Comparison of ENCODE assay signal across 8 cellular contexts in the genomic region with DNA sequence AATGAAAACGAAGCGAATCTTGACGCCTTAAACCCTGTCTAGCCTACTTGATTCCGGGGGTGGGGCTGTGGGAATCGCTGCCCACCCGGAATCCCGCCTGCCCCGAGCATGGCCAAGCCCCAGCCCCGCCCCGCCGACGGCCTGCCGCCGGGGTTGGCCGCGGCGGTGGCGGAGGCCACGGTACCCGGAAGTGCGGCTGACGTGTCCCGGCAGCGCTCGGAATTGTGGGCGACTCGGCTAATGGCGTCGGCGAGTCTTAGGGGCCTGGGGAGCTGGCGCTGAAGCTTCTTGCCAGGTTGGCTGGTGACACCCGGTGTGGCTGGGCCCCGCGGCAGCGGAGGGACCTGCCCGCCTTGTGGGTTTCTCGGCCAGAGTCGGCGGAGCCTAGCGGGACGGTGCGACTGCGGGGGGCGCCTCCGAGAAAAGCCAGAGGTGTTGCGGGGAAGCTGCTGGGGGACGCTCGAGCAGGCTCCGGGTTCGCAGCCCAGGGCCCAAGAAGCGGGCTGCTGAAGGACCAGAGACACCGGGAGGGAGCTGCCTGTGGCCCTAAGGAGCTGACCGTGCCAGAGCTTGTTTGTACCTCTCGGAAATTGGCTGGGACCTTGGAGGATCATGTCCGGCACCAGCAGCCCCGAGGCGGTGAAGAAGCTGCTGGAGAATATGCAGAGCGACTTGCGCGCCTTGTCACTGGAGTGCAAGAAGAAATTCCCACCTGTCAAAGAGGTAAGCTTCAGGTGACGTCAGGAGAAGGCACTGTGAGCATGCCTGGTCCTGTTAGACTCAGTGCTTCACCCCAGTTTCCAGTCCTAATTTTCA. TPM values are rescaled to one million over a fixed set of nuclear protein-coding genes. Genes with fewer than 3 reads are reported as not detected.
DNase-seq lines count a peak whose midpoint lies in the region; ATAC-seq and TF ChIP-seq lines count a peak whose summit lies in the region.

A gene with protein sequence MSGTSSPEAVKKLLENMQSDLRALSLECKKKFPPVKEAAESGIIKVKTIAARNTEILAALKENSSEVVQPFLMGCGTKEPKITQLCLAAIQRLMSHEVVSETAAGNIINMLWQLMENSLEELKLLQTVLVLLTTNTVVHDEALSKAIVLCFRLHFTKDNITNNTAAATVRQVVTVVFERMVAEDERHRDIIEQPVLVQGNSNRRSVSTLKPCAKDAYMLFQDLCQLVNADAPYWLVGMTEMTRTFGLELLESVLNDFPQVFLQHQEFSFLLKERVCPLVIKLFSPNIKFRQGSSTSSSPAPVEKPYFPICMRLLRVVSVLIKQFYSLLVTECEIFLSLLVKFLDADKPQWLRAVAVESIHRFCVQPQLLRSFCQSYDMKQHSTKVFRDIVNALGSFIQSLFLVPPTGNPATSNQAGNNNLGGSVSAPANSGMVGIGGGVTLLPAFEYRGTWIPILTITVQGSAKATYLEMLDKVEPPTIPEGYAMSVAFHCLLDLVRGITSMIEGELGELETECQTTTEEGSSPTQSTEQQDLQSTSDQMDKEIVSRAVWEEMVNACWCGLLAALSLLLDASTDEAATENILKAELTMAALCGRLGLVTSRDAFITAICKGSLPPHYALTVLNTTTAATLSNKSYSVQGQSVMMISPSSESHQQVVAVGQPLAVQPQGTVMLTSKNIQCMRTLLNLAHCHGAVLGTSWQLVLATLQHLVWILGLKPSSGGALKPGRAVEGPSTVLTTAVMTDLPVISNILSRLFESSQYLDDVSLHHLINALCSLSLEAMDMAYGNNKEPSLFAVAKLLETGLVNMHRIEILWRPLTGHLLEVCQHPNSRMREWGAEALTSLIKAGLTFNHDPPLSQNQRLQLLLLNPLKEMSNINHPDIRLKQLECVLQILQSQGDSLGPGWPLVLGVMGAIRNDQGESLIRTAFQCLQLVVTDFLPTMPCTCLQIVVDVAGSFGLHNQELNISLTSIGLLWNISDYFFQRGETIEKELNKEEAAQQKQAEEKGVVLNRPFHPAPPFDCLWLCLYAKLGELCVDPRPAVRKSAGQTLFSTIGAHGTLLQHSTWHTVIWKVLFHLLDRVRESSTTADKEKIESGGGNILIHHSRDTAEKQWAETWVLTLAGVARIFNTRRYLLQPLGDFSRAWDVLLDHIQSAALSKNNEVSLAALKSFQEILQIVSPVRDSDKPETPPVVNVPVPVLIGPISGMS (N-terminal part only) (plus strand): TSS at position 231 of the 816 bp plus-strand sequence. CDS start 382 bp downstream, at position 613.

- no peak for TF ChIP-seq RAD21 in IMR-90 (IDR thresholded peaks at IDR 0.05; ENCODE audit: low read length)

- in situ Hi-C loops in IMR-90 (cut with MboI; ENCODE audit: low sequenced_read_pairs) = no loop called here

- H3K9ac ChIP-seq in IMR-90 (ENCODE audit: low read depth, low read length) (peak within 1 kb of the TSS; percentile 99), mucosa of stomach (ENCODE audit: low read length) (peak within 1 kb of the TSS; percentile 100)

- peak within 1 kb of the TSS; percentile 87 for H3K23ac ChIP-seq in IMR-90 (ENCODE audit: low read depth, low read length)

- H3F3A ChIP-seq in PC-9 (ENCODE audit: insufficient read depth, low read depth) = peaks cover 5% of the 10 kb centered on the region; the same call in 1 of the 2 replicates

- no peaks in the 10 kb centered on the region for H3K9me2 ChIP-seq in PC-9 (ENCODE audit: insufficient read depth)

- POLR2A ChIA-PET in IMR-90 (lab: Charles Lee; ENCODE audit: unreplicated experiment) = no interaction called here
- POLR2A ChIA-PET in PC-9 (lab: Charles Lee; ENCODE audit: unreplicated experiment) = interaction anchor here (0.6 to 0.7 kb wide), 2 partner anchors 207 to 352 kb away, joined by 3 read pairs; a partner anchor contains a TSS

- peaks cover 40% of the 10 kb centered on the region for H3K79me2 ChIP-seq in PC-9 (ENCODE audit: low read depth)

- H4K8ac ChIP-seq in IMR-90 (ENCODE audit: low read depth in 2 of 2, low read length in 2 of 2) = peak within 1 kb of the TSS; percentile 78 to 93

- H2BK120ac ChIP-seq in IMR-90 (ENCODE audit: low read depth, low read length) = peak within 1 kb of the TSS; percentile 61; the same call in 1 of the 2 replicates

- H3K4me2 ChIP-seq in IMR-90 (ENCODE audit: low read depth, low read length) (peak within 1 kb of the TSS; percentile 95), PC-9 (peak within 1 kb of the TSS; percentile 86)

- peak within 1 kb of the TSS; percentile 96 for H3K27ac ChIP-seq in IMR-90 (ENCODE audit: insufficient read depth, low read length)
- peak within 1 kb of the TSS; percentile 57 for H3K27ac ChIP-seq in PC-9

- DNase-seq in DMS114 treated with DMSO at 0.1 percent for 48 hours (lab: John Stamatoyannopoulos, UW; ENCODE audit: unreplicated experiment) (peak; percentile 74), IMR-90 (peak; percentile 78), PC-9 (peak; percentile 79 to 83), epithelial cell of proximal tubule (ENCODE audit: low read depth) (no peak)
- peak; percentile 86 for DNase-seq in activated T-cell treated with anti-CD3 and anti-CD28 coated beads, Interleukin-2, amount 50 U/mL, for 1 hour
- peak; percentile 89 for DNase-seq in stimulated activated CD8-positive, alpha-beta memory T cell treated with anti-CD3 and anti-CD28 coated beads, Interleukin-4, amount 100 ng/mL, for 48 hours

- ATAC-seq in GM21529 (IDR thresholded peaks at IDR 0.05; ENCODE audit: unreplicated experiment) (peak; percentile 98), IMR-90 (ENCODE audit: low read depth) (peak; percentile 99)

- H3K79me1 ChIP-seq in IMR-90 (ENCODE audit: low read depth in 1 of 2, low read length in 2 of 2) = peaks cover 3 to 27% of the 10 kb centered on the region in 2 experiments

- CTCF ChIA-PET in IMR-90 (lab: Yijun Ruan, JAX) (interaction anchor here (1.4 kb wide), 1 partner anchor 28 kb away, joined by 4 read pairs; no protein-coding TSS in a partner anchor), PC-9 (lab: Charles Lee) (interaction anchor here (0.6 kb wide), 1 partner anchor 600 kb away, joined by 4 read pairs; no protein-coding TSS in a partner anchor)

- H3K4me3 ChIP-seq in IMR-90 (ENCODE audit: insufficient read depth, low read depth, low read length) = peak within 1 kb of the TSS; percentile 98
- H3K4me3 ChIP-seq in PC-9 = peak within 1 kb of the TSS; percentile 81
- peak within 1 kb of the TSS; percentile 98 for H3K4me3 ChIP-seq in epithelial cell of proximal tubule (ENCODE audit: low read depth, low read length)
- H3K4me3 ChIP-seq in mucosa of stomach (ENCODE audit: low read length) = peak within 1 kb of the TSS; percentile 99

- H3K27me3 ChIP-seq in IMR-90 (ENCODE audit: control insufficient read depth, insufficient read depth, low read length) = no peaks in the 10 kb centered on the region
- no peaks in the 10 kb centered on the region for H3K27me3 ChIP-seq in PC-9 (ENCODE audit: insufficient read depth, low read depth)
- no peaks in the 10 kb centered on the region for H3K27me3 ChIP-seq in mucosa of stomach (ENCODE audit: control insufficient read depth, insufficient read depth, low read length)

- H3K9me1 ChIP-seq in IMR-90 (ENCODE audit: insufficient read depth, low read length) = peaks cover 3% of the 10 kb centered on the region

- H2AK9ac ChIP-seq in IMR-90 (replicated peaks; ENCODE audit: low read depth, low read length, poor library complexity) = peak within 1 kb of the TSS; percentile 75

- H3K56ac ChIP-seq in IMR-90 (ENCODE audit: extremely low read depth, insufficient read depth, low read length) = peak within 1 kb of the TSS; percentile 65

- H3K9me3 ChIP-seq in IMR-90 (ENCODE audit: control insufficient read depth, insufficient read depth, low read length) (peaks cover 2% of the 10 kb centered on the region; the same call in 1 of the 2 replicates), PC-9 (ENCODE audit: insufficient read depth, low read depth) (peaks cover 7% of the 10 kb centered on the region), mucosa of stomach (ENCODE audit: control insufficient read depth, low read length) (no peaks in the 10 kb centered on the region)

- peak within 1 kb of the TSS; percentile 80 for H3K4ac ChIP-seq in IMR-90 (ENCODE audit: low read depth, low read length)

- H3K14ac ChIP-seq in IMR-90 (replicated peaks; ENCODE audit: low read depth, low read length) = peak within 1 kb of the TSS; percentile 82

- intact Hi-C loops in IMR-90 (cut with micrococcal nuclease) (no loop called here), PC-9 (cut with micrococcal nuclease; ENCODE audit: unreplicated experiment) (loop anchor here (10.0 kb wide), 1 partner anchor 202 kb away; a partner anchor contains a TSS)

- peak within 1 kb of the TSS; percentile 67 for H3K18ac ChIP-seq in IMR-90 (ENCODE audit: low read depth, low read length)

- H4K20me1 ChIP-seq in IMR-90 (ENCODE audit: insufficient read depth, low read length) (peaks cover 5% of the 10 kb centered on the region; the same call in 1 of the 2 replicates), PC-9 (ENCODE audit: insufficient read depth) (no peaks in the 10 kb centered on the region)

- H2AFZ ChIP-seq in IMR-90 (replicated peaks; ENCODE audit: low read length, poor library complexity) (peak within 1 kb of the TSS; percentile 95), PC-9 (peak within 1 kb of the TSS; percentile 96)

- H4K5ac ChIP-seq in IMR-90 (ENCODE audit: low read depth, low read length) = peak within 1 kb of the TSS; percentile 79

- peak within 1 kb of the TSS; percentile 17; the same call in 1 of the 2 replicates for H2BK20ac ChIP-seq in IMR-90 (ENCODE audit: low read depth, low read length)

- no TSS peak for BruUV-seq in IMR-90 (replicated peaks; lab: Mats Ljungman, UMichigan)
- BruUV-seq in PC-9 (replicated peaks; lab: Mats Ljungman, UMichigan) = TSS peak; percentile 46

- peak within 1 kb of the TSS; percentile 89 for H2AK5ac ChIP-seq in IMR-90 (ENCODE audit: low read depth, low read length)

- peak; percentile 93 for TF ChIP-seq POLR2A in IMR-90 (IDR thresholded peaks at IDR 0.05; ENCODE audit: low read depth, low read length)

- H3K36me3 ChIP-seq in IMR-90 (ENCODE audit: control insufficient read depth, insufficient read depth, low read length) (no peaks in the 10 kb centered on the region; the same call in none of the 2 replicates), PC-9 (ENCODE audit: low read depth) (no peaks in the 10 kb centered on the region), mucosa of stomach (ENCODE audit: control insufficient read depth, insufficient read depth, low read length) (no peaks in the 10 kb centered on the region)

- dilution Hi-C loops in IMR-90 (cut with HindIII; ENCODE audit: low sequenced_read_pairs, unreplicated experiment) = no loop called here

- H2BK5ac ChIP-seq in IMR-90 (ENCODE audit: low read depth, low read length, poor library complexity, severe bottlenecking) = peak within 1 kb of the TSS; percentile 82

- H3K4me1 ChIP-seq in IMR-90 (ENCODE audit: control insufficient read depth, insufficient read depth, low read length) = peaks cover 2% of the 10 kb centered on the region; the same call in 1 of the 2 replicates
- peaks cover 18% of the 10 kb centered on the region for H3K4me1 ChIP-seq in PC-9 (replicated peaks; ENCODE audit: insufficient read depth)
- H3K4me1 ChIP-seq in mucosa of stomach (ENCODE audit: control insufficient read depth, insufficient read depth, low read length) = no peaks in the 10 kb centered on the region

- WGBS in IMR-90 (ENCODE audit: extremely low coverage in 2 of 2, insufficient read length in 1 of 2), 2 experiments = 0% methylated on average over 55 of the region's 61 CpGs; no CpG with 5 or more reads in 1 of the 2 experiments

- H4K91ac ChIP-seq in IMR-90 (ENCODE audit: insufficient read depth, low read depth, low read length) = peak within 1 kb of the TSS; percentile 74

- TF ChIP-seq CTCF in IMR-90 (conservative IDR thresholded peaks at IDR 0.05; ENCODE audit: low read depth, low read length) (no peak), PC-9 (conservative IDR thresholded peaks at IDR 0.05) (no peak), epithelial cell of proximal tubule (conservative IDR thresholded peaks at IDR 0.05; ENCODE audit: low read depth, low read length) (no peak)

- no peak within 1 kb of the TSS for H2BK15ac ChIP-seq in IMR-90 (ENCODE audit: low read depth, low read length)

RNA-seq across cellular contexts. Expression of the gene that starts here (rescaled TPM):
- total RNA-seq in IMR-90 (2012; rRNA removed) (39.3 and 45.0 TPM in 2 replicates), PC-9 (2021) (32.8 and 42.1 TPM in 2 replicates), epithelial cell of proximal tubule (11.6 and 15.9 TPM in 2 replicates)
- 9.9 and 13.2 TPM in 2 replicates for polyA plus RNA-seq in IMR-90 (2012; rRNA removed)
- 1.3 and 2.0 TPM in 2 replicates for polyA plus RNA-seq in IMR-90 (2012; cell fraction: cytosol; rRNA removed)
- polyA plus RNA-seq in IMR-90 (2012; cell fraction: nucleus; rRNA removed; ENCODE audit: low replicate concordance) = 3.8 and 74.2 TPM in 2 replicates
